ENCODE assay signal across 30 cellular contexts in genomic region chr15:34691024-34691423, GRCh38.
DNase-seq lines count a peak whose midpoint lies in the region; ATAC-seq, FAIRE-seq and TF ChIP-seq lines count a peak whose summit lies in the region.
"Had no signal": no experiment of that assay in that cellular context is flagged by ENCODE, and none has a peak within 500 bp of the region (broad histone marks: within the 10 kb centered on the region; RNA-seq: fewer than 3 reads in every experiment).

No MANE protein-coding gene starts in this region.

- peak; percentile 25 for DNase-seq in CD1c-positive myeloid dendritic cell (ENCODE audit: extremely low spot score)
- DNase-seq in M059J (ENCODE audit: low read depth) = peak; percentile 26
- DNase-seq in bronchial epithelial cell (ENCODE audit: low read depth) = peak; percentile 91
- DNase-seq in iris pigment epithelial cell (ENCODE audit: low read depth) = peak; percentile 82
- no peak for DNase-seq in urothelium cell line (ENCODE audit: low spot score)
- DNase-seq in HEK293T (ENCODE audit: extremely low spot score) = no peak
- no peak for DNase-seq in SKM-1 treated with dmso at 0.1 percent for 144 hours (lab: John Stamatoyannopoulos, UW; ENCODE audit: unreplicated experiment)
- DNase-seq in psoas muscle = no peak
- DNase-seq: activated CD4-positive, alpha-beta T cell treated with anti-CD3 and anti-CD28 coated beads, Interleukin-2, amount 10 ng/mL, durations not matched to agents 24 days and 14 days; anterior cingulate cortex; CD8-positive, alpha-beta T cell; effector memory CD4-positive, alpha-beta T cell; left cardiac atrium; NCI-H146; NCI-H345; NCI-H69; SIG-M5; stimulated activated CD4-positive, alpha-beta T cell treated with anti-CD3 and anti-CD28 coated beads, Interleukin-15, amount 100 ng/mL, for 24 hours; substantia nigra; SW 1271; T-helper 9 cell; WERI-Rb-1 had no signal

- no peak for FAIRE-seq in bronchial epithelial cell (lab: Jason Lieb, UNC)
- FAIRE-seq in urothelium cell line (lab: Jason Lieb, UNC) = no peak
- FAIRE-seq: A549 had no signal

- WGBS in psoas muscle, 3 donors = 60 to 68% (median 63%) methylated on average over 2 of the region's 2 CpGs

- no peak for TF ChIP-seq CTCF in bronchial epithelial cell (IDR thresholded peaks at IDR 0.05; ENCODE audit: insufficient read depth, low read length, severe bottlenecking)
- no peak for TF ChIP-seq CTCF in psoas muscle (IDR thresholded peaks at IDR 0.05)

- H3K4me3 ChIP-seq in bronchial epithelial cell (ENCODE audit: low read depth, low read length) = no peak overlapping the region
- H3K4me3 ChIP-seq in psoas muscle = no peak overlapping the region
- H3K4me3 ChIP-seq: A549, cardiac muscle cell, coronary artery, gastroesophageal sphincter, lung had no signal

- no peaks in the 10 kb centered on the region for H3K9me3 ChIP-seq in psoas muscle

- ATAC-seq in psoas muscle = no peak
- ATAC-seq: CD8-positive, alpha-beta T cell; gastroesophageal sphincter; HCT116; left cardiac atrium; Panc1; stimulated activated effector memory CD8-positive, alpha-beta T cell treated with anti-CD3 and anti-CD28 coated beads, Interleukin-12 subunit alpha, Interleukin-12 subunit beta, amount 100 ng/mL, for 72 hours had no signal

- POLR2A ChIA-PET in HEK293T (lab: Yijun Ruan, JAX) = no interaction called here

- no peaks in the 10 kb centered on the region for H3K4me1 ChIP-seq in psoas muscle
- H3K4me1 ChIP-seq: A549, gastroesophageal sphincter had no signal

- CTCF ChIA-PET in HEK293T (lab: Yijun Ruan, JAX) = no interaction called here

- intact Hi-C loops in psoas muscle (cut with DNase I) = loop anchor here in 1 of 2 donors (10.0 kb wide), 1 partner anchor 144 kb away; no protein-coding TSS in a partner anchor

- H3K27ac ChIP-seq in psoas muscle = no peak overlapping the region
- H3K27ac ChIP-seq: A549, cardiac muscle cell, coronary artery, gastroesophageal sphincter, WERI-Rb-1 had no signal

- no peaks in the 10 kb centered on the region for H3K36me3 ChIP-seq in bronchial epithelial cell (ENCODE audit: control insufficient read depth, insufficient read depth, low read length)
- H3K36me3 ChIP-seq in psoas muscle (ENCODE audit: insufficient read depth in 1 of 2, low read depth in 1 of 2) = no peaks in the 10 kb centered on the region
- H3K36me3 ChIP-seq: cardiac muscle cell, gastroesophageal sphincter, WERI-Rb-1 had no signal

- H3K27me3 ChIP-seq in bronchial epithelial cell (ENCODE audit: control insufficient read depth, insufficient read depth, low read length) (no peaks in the 10 kb centered on the region), psoas muscle (ENCODE audit: insufficient read depth in 3 of 3, low read length in 2 of 3) (peaks cover 0 to 6% (median 6%) of the 10 kb centered on the region in 3 donors)
- H3K27me3 ChIP-seq: cardiac muscle cell, gastroesophageal sphincter had no signal

TF ChIP-seq in HEK293T, 16 proteins besides CTCF, POLR2A, EP300 and RAD21:
- TF ChIP-seq SUZ12 (IDR thresholded peaks at IDR 0.05) (no peak), FOXA1 (IDR thresholded peaks at IDR 0.05) (no peak), FOXK2 (IDR thresholded peaks at IDR 0.05) (no peak), L3MBTL2 (conservative IDR thresholded peaks at IDR 0.05) (no peak), TARDBP (IDR thresholded peaks at IDR 0.05) (no peak), FOXM1 (IDR thresholded peaks at IDR 0.05; ENCODE audit: borderline replicate concordance) (no peak), SP1 (IDR thresholded peaks at IDR 0.05) (no peak), BHLHE40 (IDR thresholded peaks at IDR 0.05; ENCODE audit: borderline replicate concordance) (no peak), ELF4 (IDR thresholded peaks at IDR 0.05) (no peak)
- TF ChIP-seq, protein P1, sequence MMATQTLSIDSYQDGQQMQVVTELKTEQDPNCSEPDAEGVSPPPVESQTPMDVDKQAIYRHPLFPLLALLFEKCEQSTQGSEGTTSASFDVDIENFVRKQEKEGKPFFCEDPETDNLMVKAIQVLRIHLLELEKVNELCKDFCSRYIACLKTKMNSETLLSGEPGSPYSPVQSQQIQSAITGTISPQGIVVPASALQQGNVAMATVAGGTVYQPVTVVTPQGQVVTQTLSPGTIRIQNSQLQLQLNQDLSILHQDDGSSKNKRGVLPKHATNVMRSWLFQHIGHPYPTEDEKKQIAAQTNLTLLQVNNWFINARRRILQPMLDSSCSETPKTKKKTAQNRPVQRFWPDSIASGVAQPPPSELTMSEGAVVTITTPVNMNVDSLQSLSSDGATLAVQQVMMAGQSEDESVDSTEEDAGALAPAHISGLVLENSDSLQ (IDR thresholded peaks at IDR 0.05) = no peak

Comparison
In these comparisons a context has a peak if more than half of its experiments do, and no peak if none do; other contexts are left out.
1. DNase-seq: peak in CD1c-positive myeloid dendritic cell (single experiment), M059J (single experiment), bronchial epithelial cell (single experiment) and iris pigment epithelial cell (single experiment); none in urothelium cell line (single experiment), HEK293T (single experiment), SKM-1 treated with dmso at 0.1 percent for 144 hours (single experiment) and psoas muscle (0 of 2).